31 cellular contexts compared by ENCODE assay signal in the genomic region with DNA sequence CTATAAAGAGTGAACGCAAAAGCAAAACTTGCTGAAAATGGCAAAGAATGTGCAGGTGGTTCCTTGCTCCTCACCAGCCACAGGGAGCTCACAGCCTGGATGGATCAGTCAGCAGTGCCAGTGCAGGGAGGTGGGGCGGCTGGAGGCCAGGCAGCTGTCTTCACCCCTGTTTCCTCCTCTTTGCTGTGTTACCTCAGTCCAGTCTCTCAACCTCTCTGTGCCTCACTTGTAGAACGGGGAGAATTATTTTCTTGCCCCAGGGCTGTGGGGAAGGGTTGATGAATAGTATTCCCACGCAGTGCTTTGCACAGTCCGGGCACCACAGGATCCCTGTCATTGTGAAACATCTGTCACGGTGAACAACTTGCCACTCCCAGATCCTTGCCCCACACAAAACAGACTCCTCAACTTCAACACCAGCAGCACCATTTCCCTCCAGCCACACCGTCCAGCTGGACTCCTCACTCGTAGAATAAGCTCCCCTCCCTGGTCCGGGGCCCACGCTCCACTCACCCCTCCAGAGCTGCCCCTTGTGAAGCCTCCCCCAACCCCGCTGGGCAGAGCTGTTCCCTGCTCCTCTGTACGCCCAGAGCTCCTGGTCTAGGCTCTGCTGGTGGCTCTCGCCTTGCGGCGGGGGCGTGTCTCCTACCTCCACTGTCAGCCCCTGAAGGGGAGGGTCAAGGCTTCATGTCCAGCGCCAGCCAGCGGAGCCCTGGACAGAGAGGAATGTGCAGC. TPM values are rescaled to one million over a fixed set of nuclear protein-coding genes. Genes with fewer than 3 reads are reported as not detected.
"Had no signal": no experiment of that assay in that cellular context is flagged by ENCODE, and none has a peak within 500 bp of the region (broad histone marks: within the 10 kb centered on the region; RNA-seq: fewer than 3 reads in every experiment).

No MANE protein-coding gene starts in this region.

- FAIRE-seq: islet of Langerhans had no signal

- H3K27me3 ChIP-seq: adrenal gland, body of pancreas, uterus had no signal

- H3K27ac ChIP-seq: adrenal gland, body of pancreas, cardiac muscle cell, heart left ventricle, left ventricle myocardium inferior, thoracic aorta, uterus, WERI-Rb-1 had no signal

- H3K36me3 ChIP-seq: adrenal gland, cardiac muscle cell, heart left ventricle, left ventricle myocardium inferior, thoracic aorta, uterus had no signal

- DNase-seq: activated CD4-positive, alpha-beta memory T cell treated with anti-CD3 and anti-CD28 coated beads for 36 hours; activated CD4-positive, alpha-beta T cell treated with anti-CD3 and anti-CD28 coated beads for 48 hours; activated CD8-positive, alpha-beta memory T cell treated with anti-CD3 and anti-CD28 coated beads, Interleukin-2, amount 50 U/mL, for 4 hours; activated effector memory CD4-positive, alpha-beta T cell treated with anti-CD3 and anti-CD28 coated beads, Interleukin-2, amount 50 U/mL, for 16 hours; activated naive CD4-positive, alpha-beta T cell treated with anti-CD3 and anti-CD28 coated beads for 36 hours; activated naive CD8-positive, alpha-beta T cell treated with anti-CD3 and anti-CD28 coated beads for 36 hours; activated T-cell treated with anti-CD3 and anti-CD28 coated beads, Interleukin-2, amount 50 U/mL, for 1 hour; adrenal gland; aorta; body of pancreas; endodermal cell; foreskin fibroblast; heart left ventricle; left ventricle myocardium inferior; mammary epithelial cell; naive B cell; occipital lobe; right cardiac atrium; stimulated activated CD4-positive, alpha-beta T cell treated with anti-CD3 and anti-CD28 coated beads, Interleukin-12 subunit alpha, Interleukin-12 subunit beta, amount 100 ng/mL, for 4 hours; stimulated activated CD4-positive, alpha-beta T cell treated with anti-CD3 and anti-CD28 coated beads, Interleukin-4, amount 100 ng/mL, for 24 hours; T1000; WERI-Rb-1 had no signal

- H3K4me3 ChIP-seq: adrenal gland, body of pancreas, cardiac muscle cell, heart left ventricle, left ventricle myocardium inferior, thoracic aorta, uterus had no signal

- ATAC-seq: activated CD4-positive, CD25-positive, alpha-beta regulatory T cell treated with anti-CD3 and anti-CD28 coated beads, Interleukin-2, amount 50 U/mL, for 24 hours; body of pancreas; esophagus mucosa; heart left ventricle; right cardiac atrium had no signal

- H3K4me1 ChIP-seq: adrenal gland, heart left ventricle, left ventricle myocardium inferior, uterus had no signal

- H3K9me3 ChIP-seq: adrenal gland, body of pancreas, heart left ventricle, left ventricle myocardium inferior, thoracic aorta, uterus had no signal

RNA-seq across cellular contexts. Expression of gene MPPED1, which starts 27.7 kb away (rescaled TPM):
- total RNA-seq: activated CD4-positive, alpha-beta memory T cell treated with anti-CD3 and anti-CD28 coated beads for 36 hours; activated CD8-positive, alpha-beta memory T cell treated with anti-CD3 and anti-CD28 coated beads for 36 hours; activated naive CD4-positive, alpha-beta T cell treated with anti-CD3 and anti-CD28 coated beads for 36 hours; activated naive CD8-positive, alpha-beta T cell treated with anti-CD3 and anti-CD28 coated beads for 36 hours; activated T-helper 1 cell treated with anti-CD3 and anti-CD28 coated beads, Interleukin-12 subunit alpha, Interleukin-12 subunit beta, Interleukin-2, Interleukin-4 antibody, amounts not matched to agents 30 ng/mL and 10 ng/mL and 1 ng/mL, durations not matched to agents 14 hours and 24 hours and 36 hours; aorta; body of pancreas; esophagus mucosa; left ventricle myocardium inferior; mammary epithelial cell; subcutaneous adipose tissue; thoracic aorta had no signal
- polyA plus RNA-seq: aorta, cardiac muscle cell, heart left ventricle, mammary epithelial cell had no signal
